16 cellular contexts compared by ENCODE assay signal in the genomic region with DNA sequence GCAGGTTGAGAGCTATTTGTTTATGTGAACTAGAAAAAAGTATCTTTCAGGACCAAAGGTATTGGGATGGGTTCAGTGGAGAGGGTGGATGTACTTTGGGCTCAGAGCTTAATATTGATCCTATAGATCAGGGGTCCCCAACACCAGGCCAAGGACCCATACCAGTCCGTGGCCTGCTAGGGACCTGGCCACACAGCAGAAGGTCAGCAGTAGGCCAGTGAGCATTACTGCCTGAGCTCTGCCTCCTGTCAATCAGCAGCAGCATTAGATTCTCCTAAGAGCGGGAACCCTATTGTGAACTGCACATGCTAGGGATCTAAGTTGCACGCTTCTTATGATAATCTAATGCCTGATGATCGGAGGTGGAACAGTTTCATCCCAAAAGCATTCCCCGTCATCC.
"Had no signal": no experiment of that assay in that cellular context is flagged by ENCODE, and none has a peak within 500 bp of the region (broad histone marks: within the 10 kb centered on the region; RNA-seq: fewer than 3 reads in every experiment).

No MANE protein-coding gene starts in this region.

- H3K4me3 Mint-ChIP-seq: IgD-negative memory B cell had no signal

- H3K27me3 ChIP-seq: MG63, SJCRH30 had no signal

- H3K36me3 ChIP-seq: MG63, SJCRH30 had no signal

- H3K27ac Mint-ChIP-seq: IgD-negative memory B cell had no signal

- H3K27ac ChIP-seq: HL-60, RWPE1, SJCRH30 had no signal

- H3K4me3 ChIP-seq: K562, MG63, SJCRH30 had no signal

- H3K4me1 ChIP-seq: SJCRH30 had no signal

- FAIRE-seq: HTR-8/SVneo, K562 had no signal

- H3K9me3 ChIP-seq: MG63, SJCRH30 had no signal

- DNase-seq: MG63, NCI-H1092, NCI-H187, NCI-H2029, NCI-H2081 treated with DMSO at 0.1 percent for 48 hours, NCI-H2171, NCI-H226, NCI-H510A, NCI-H524 treated with DMSO at 0.1 percent for 48 hours, NCI-H774 had no signal

- H3K36me3 Mint-ChIP-seq: IgD-negative memory B cell had no signal
